Comparison of ENCODE assay signal across 8 cellular contexts in genomic region chr2:38835015-38835601, GRCh38. TPM values are rescaled to one million over a fixed set of nuclear protein-coding genes. Genes with fewer than 3 reads are reported as not detected.
DNase-seq lines count a peak whose midpoint lies in the region; ATAC-seq, FAIRE-seq and TF ChIP-seq lines count a peak whose summit lies in the region.

No MANE protein-coding gene starts in this region.

- H3K27ac ChIP-seq in A549 (no peak overlapping the region), fibroblast of lung (ENCODE audit: insufficient read depth, low read length) (no peak overlapping the region)

- no peak overlapping the region for H3K9ac ChIP-seq in fibroblast of lung (ENCODE audit: insufficient read depth, low read length)

- no peak overlapping the region for H2AFZ ChIP-seq in fibroblast of lung (ENCODE audit: low read length)

- CTCF ChIA-PET in A549 (lab: Yijun Ruan, JAX), result interaction anchor here (0.6 to 2.4 kb wide), 9 partner anchors 9 to 45 kb away, joined by 3 to 22 read pairs (median 4); no protein-coding TSS in a partner anchor

- DNase-seq in A549 (ENCODE audit: low read depth in 1 of 2, low spot score in 1 of 2) (peak in 1 of 2 experiments; percentile 55), GM12864 (ENCODE audit: low read depth) (no peak), OCI-M1 (lab: John Stamatoyannopoulos, UW) (peak; percentile 75), fibroblast of lung (ENCODE audit: low read depth in 2 of 2) (peak; percentile 15 to 39), Right ventricle myocardium inferior (ENCODE audit: missing footprints) (no peak), dedifferentiated amniotic fluid mesenchymal stem cell (ENCODE audit: extremely low spot score) (no peak)
- DNase-seq in effector CD8-positive, alpha-beta T cell (lab: John Stamatoyannopoulos, UW), result no peak
- no peak for DNase-seq in activated effector memory CD4-positive, alpha-beta T cell treated with anti-CD3 and anti-CD28 coated beads, Interleukin-2, amount 50 U/mL, for 16 hours

- H3K9me3 ChIP-seq in A549, result no peaks in the 10 kb centered on the region
- no peaks in the 10 kb centered on the region for H3K9me3 ChIP-seq in fibroblast of lung (ENCODE audit: control insufficient read depth, insufficient read depth, low read depth, low read length)

- H3K79me2 ChIP-seq in fibroblast of lung (ENCODE audit: control insufficient read depth, insufficient read depth, low read length), result no peaks in the 10 kb centered on the region

- H4K20me1 ChIP-seq in fibroblast of lung (ENCODE audit: control insufficient read depth, extremely low read depth, insufficient read depth, low read length), result no peaks in the 10 kb centered on the region

- intact Hi-C loops in Right ventricle myocardium inferior (cut with DNase I), result no loop called here

- TF ChIP-seq EP300 in A549 (IDR thresholded peaks at IDR 0.05), result no peak

- TF ChIP-seq RAD21 in A549 (conservative IDR thresholded peaks at IDR 0.05 in 1 of 2, IDR thresholded peaks at IDR 0.05 in 1 of 2), result peak; percentile 53 to 61

- ATAC-seq in A549 (peak in 1 of 2 experiments; percentile 77; a peak in 3 of 6 replicates), Right ventricle myocardium inferior (no peak)

- H3K4me1 ChIP-seq in A549, result no peaks in the 10 kb centered on the region
- H3K4me1 ChIP-seq in fibroblast of lung (ENCODE audit: control insufficient read depth, extremely low read depth, insufficient read depth, low read length), result no peaks in the 10 kb centered on the region

- POLR2A ChIA-PET in A549 (lab: Yijun Ruan, JAX), result interaction anchor here (1.4 to 2.1 kb wide), 2 partner anchors 84 to 85 kb away, joined by 3 to 8 read pairs; partner anchors contain the start of gene SRSF7

- no peak for TF ChIP-seq POLR2A in A549 (IDR thresholded peaks at IDR 0.05; ENCODE audit: low read length)

- no peak overlapping the region for H3K4me3 ChIP-seq in A549
- H3K4me3 ChIP-seq in GM12864 (ENCODE audit: low read depth, low read length), result no peak overlapping the region
- no peak overlapping the region for H3K4me3 ChIP-seq in fibroblast of lung (replicated peaks in 1 of 4; ENCODE audit: control extremely low read depth in 1 of 4, insufficient read depth in 1 of 4, low read depth in 3 of 4, low read length in 4 of 4)

- H3K27me3 ChIP-seq in fibroblast of lung (ENCODE audit: control insufficient read depth, insufficient read depth, low read length), result no peaks in the 10 kb centered on the region

- peaks cover 3% of the 10 kb centered on the region for H3K36me3 ChIP-seq in fibroblast of lung (ENCODE audit: control insufficient read depth, insufficient read depth, low read length)

- H3K4me2 ChIP-seq in A549, result no peak overlapping the region
- H3K4me2 ChIP-seq in fibroblast of lung (ENCODE audit: extremely low read depth, insufficient read depth, low read length), result no peak overlapping the region

- TF ChIP-seq CTCF in A549 (IDR thresholded peaks at IDR 0.05) (peak; percentile 68), GM12864 (IDR thresholded peaks at IDR 0.05; ENCODE audit: low read depth, low read length, missing control alignments) (peak; percentile 43), fibroblast of lung (conservative IDR thresholded peaks at IDR 0.05 in 1 of 2, IDR thresholded peaks at IDR 0.05 in 1 of 2; ENCODE audit: low read depth in 1 of 2, low read length in 2 of 2) (peak; percentile 21 to 43)

- FAIRE-seq in A549 (lab: Jason Lieb, UNC), result no peak

- 2% methylated on average over 1 of the region's 1 CpG for WGBS in A549 (ENCODE audit: missing lambda C conversion rate)

TF ChIP-seq in A549, 52 proteins besides CTCF, POLR2A, EP300 and RAD21:
- TF ChIP-seq SMC3 (IDR thresholded peaks at IDR 0.05) (peak; percentile 62), TP53 (CRISPR knock-in tag; IDR thresholded peaks at IDR 0.05) (no peak)

RNA-seq across cellular contexts. Expression of gene DHX57, which starts 40.6 kb away (rescaled TPM):
- polyA plus RNA-seq in A549 (2011; rRNA removed), result 31.8 and 36.8 TPM in 2 replicates
- polyA plus RNA-seq in A549 (2012; cell fraction: cytosol; rRNA removed), result 8.8 and 9.3 TPM in 2 replicates
- polyA plus RNA-seq in A549 (2012; cell fraction: nucleus; rRNA removed), result 9.7 and 13.7 TPM in 2 replicates
- polyA plus RNA-seq in A549 (2017; fragmentation: RNase III; extraction: RNeasy Plus Mini Kit Qiagen cat#74134 plus additional on column Dnase treatment), result 20.6 to 21.6 TPM (median 21.1 TPM) in 3 replicates
- polyA minus RNA-seq in A549 (2011; rRNA and poly(A)+ RNA removed), result 37.3 and 37.5 TPM in 2 replicates
- 20.5 and 23.5 TPM in 2 replicates for total RNA-seq in fibroblast of lung
- 17.6 and 18.5 TPM in 2 replicates for polyA plus RNA-seq in fibroblast of lung
- polyA plus RNA-seq in fibroblast of lung (2012), result 12.9 TPM in 2 replicates
- 13.9 and 17.2 TPM in 2 replicates for polyA minus RNA-seq in fibroblast of lung (ENCODE audit: low replicate concordance)
- 7.8 TPM for total RNA-seq in Right ventricle myocardium inferior

RNA-seq across cellular contexts. Expression of gene MORN2, which starts 40.7 kb away (rescaled TPM):
- polyA plus RNA-seq in A549 (2011; rRNA removed), result 32.5 and 54.7 TPM in 2 replicates
- 13.7 and 19.5 TPM in 2 replicates for polyA plus RNA-seq in A549 (2012; cell fraction: cytosol; rRNA removed)
- 4.0 and 8.2 TPM in 2 replicates for polyA plus RNA-seq in A549 (2012; cell fraction: nucleus; rRNA removed)
- polyA plus RNA-seq in A549 (2017; fragmentation: RNase III; extraction: RNeasy Plus Mini Kit Qiagen cat#74134 plus additional on column Dnase treatment), result 44.7 to 48.9 TPM (median 45.9 TPM) in 3 replicates
- 3.1 and 3.5 TPM in 2 replicates for polyA minus RNA-seq in A549 (2011; rRNA and poly(A)+ RNA removed)
- total RNA-seq in fibroblast of lung, result 14.4 and 19.3 TPM in 2 replicates
- polyA plus RNA-seq in fibroblast of lung, result 32.6 and 35.1 TPM in 2 replicates
- polyA plus RNA-seq in fibroblast of lung (2012), result 34.0 and 45.0 TPM in 2 replicates
- polyA minus RNA-seq in fibroblast of lung (ENCODE audit: low replicate concordance), result not detected in 2 replicates
- total RNA-seq in Right ventricle myocardium inferior, result 21.4 TPM

RNA-seq across cellular contexts. Expression of gene ARHGEF33, which starts 54.6 kb away (rescaled TPM):
- polyA plus RNA-seq in A549 (2011; rRNA removed) (0.22 and 0.23 TPM in 2 replicates), A549 (2017; fragmentation: RNase III; extraction: RNeasy Plus Mini Kit Qiagen cat#74134 plus additional on column Dnase treatment) (0.08 to 0.22 TPM (median 0.14 TPM) in 3 replicates), fibroblast of lung (0.10 and 0.52 TPM in 2 replicates)
- 0.03 TPM in 2 replicates for polyA plus RNA-seq in A549 (2012; cell fraction: cytosol; rRNA removed)
- 0.16 and 0.18 TPM in 2 replicates for polyA plus RNA-seq in A549 (2012; cell fraction: nucleus; rRNA removed)
- 0.08 and 0.10 TPM in 2 replicates for polyA minus RNA-seq in A549 (2011; rRNA and poly(A)+ RNA removed)
- total RNA-seq in fibroblast of lung (0.50 and 1.0 TPM in 2 replicates), Right ventricle myocardium inferior (0.62 TPM)
- polyA plus RNA-seq in fibroblast of lung (2012), result 0.33 and 0.63 TPM in 2 replicates
- polyA minus RNA-seq in fibroblast of lung (ENCODE audit: low replicate concordance), result not detected in 2 replicates

RNA-seq across cellular contexts. Expression of gene GEMIN6, which starts 57.1 kb away (rescaled TPM):
- polyA plus RNA-seq in A549 (2011; rRNA removed) (46.7 and 51.2 TPM in 2 replicates), A549 (2017; fragmentation: RNase III; extraction: RNeasy Plus Mini Kit Qiagen cat#74134 plus additional on column Dnase treatment) (53.2 to 59.0 TPM (median 53.5 TPM) in 3 replicates), fibroblast of lung (8.2 and 12.3 TPM in 2 replicates)
- polyA plus RNA-seq in A549 (2012; cell fraction: cytosol; rRNA removed), result 19.8 and 22.5 TPM in 2 replicates
- polyA plus RNA-seq in A549 (2012; cell fraction: nucleus; rRNA removed), result 4.4 and 8.1 TPM in 2 replicates
- polyA minus RNA-seq in A549 (2011; rRNA and poly(A)+ RNA removed), result 8.5 and 12.0 TPM in 2 replicates
- total RNA-seq in fibroblast of lung (15.0 and 18.7 TPM in 2 replicates), Right ventricle myocardium inferior (6.1 TPM)
- 11.5 and 16.9 TPM in 2 replicates for polyA plus RNA-seq in fibroblast of lung (2012)
- polyA minus RNA-seq in fibroblast of lung (ENCODE audit: low replicate concordance), result 3.9 TPM in 1 of 2 replicates, not detected in the other

Comparison
In these comparisons a context has a peak if more than half of its experiments do, and no peak if none do; other contexts are left out.
1. DNase-seq: peak in OCI-M1 (single experiment) and fibroblast of lung (2 of 2); none in GM12864 (single experiment), effector CD8-positive, alpha-beta T cell (single experiment), activated effector memory CD4-positive, alpha-beta T cell treated with anti-CD3 and anti-CD28 coated beads, Interleukin-2, amount 50 U/mL, for 16 hours (single experiment), Right ventricle myocardium inferior (single experiment) and dedifferentiated amniotic fluid mesenchymal stem cell (single experiment).
2. Peak in every context shown above with its lines, with median percentiles within 50 percentile points of each other: CTCF ChIP-seq.